Comparison of ENCODE assay signal across 22 cellular contexts in the genomic region with DNA sequence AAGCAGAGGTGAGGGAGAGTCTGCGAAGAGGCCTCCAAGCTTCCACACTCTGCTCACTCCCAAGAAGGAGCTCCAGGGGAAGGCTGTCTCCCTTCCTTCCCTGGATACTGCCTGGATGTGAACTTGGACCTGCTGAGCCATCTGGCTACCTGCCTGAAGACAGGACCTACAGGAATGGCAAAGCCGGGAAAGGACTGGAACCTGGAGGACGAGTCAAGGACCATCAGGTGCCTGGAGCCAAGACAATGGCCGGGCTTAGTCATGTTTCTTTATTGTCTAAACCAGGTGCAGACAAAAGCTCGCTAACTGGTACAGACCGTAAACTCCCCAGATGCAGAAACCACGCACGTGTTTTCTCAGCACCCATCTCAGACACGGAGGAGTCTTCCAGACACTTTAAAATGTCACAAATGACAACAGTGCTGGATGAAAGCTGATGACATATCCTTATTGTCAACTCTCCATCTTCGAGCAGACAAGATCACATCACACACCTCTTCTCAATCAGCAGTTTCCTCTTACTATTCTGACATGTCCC. TPM values are rescaled to one million over a fixed set of nuclear protein-coding genes. Genes with fewer than 3 reads are reported as not detected.
DNase-seq lines count a peak whose midpoint lies in the region; ATAC-seq and TF ChIP-seq lines count a peak whose summit lies in the region.
"Had no signal": no experiment of that assay in that cellular context is flagged by ENCODE, and none has a peak within 500 bp of the region (broad histone marks: within the 10 kb centered on the region; RNA-seq: fewer than 3 reads in every experiment).

No MANE protein-coding gene starts in this region.

- no peaks in the 10 kb centered on the region for H3K9me2 ChIP-seq in MM.1S (replicated peaks; ENCODE audit: insufficient read depth, low read length)

- peak overlapping the region; percentile 16; the same call in 1 of the 2 replicates for H3K4me2 ChIP-seq in MM.1S (ENCODE audit: low read depth, low read length)

- intact Hi-C loops in colonic mucosa (cut with DNase I) (no loop called here), left cardiac atrium (cut with DNase I) (no loop called here)

- ATAC-seq in activated naive CD4-positive, alpha-beta T cell treated with anti-CD3 and anti-CD28 coated beads, Interleukin-2, amount 50 U/mL, for 72 hours: peak; percentile 23 to 26
- ATAC-seq in left cardiac atrium: no peak
- no peak for ATAC-seq in foreskin keratinocyte
- ATAC-seq: activated naive CD8-positive, alpha-beta T cell treated with anti-CD3 and anti-CD28 coated beads, Interleukin-2, amount 50 U/mL, for 24 hours; Right ventricle myocardium inferior had no signal

- H3K4me3 ChIP-seq in MM.1S (ENCODE audit: low read length): no peak overlapping the region
- H3K4me3 ChIP-seq in colonic mucosa: no peak overlapping the region
- H3K4me3 ChIP-seq: BLaER1 had no signal

- no peaks in the 10 kb centered on the region for H3K36me3 Mint-ChIP-seq in activated naive CD4-positive, alpha-beta T cell treated with anti-CD3 and anti-CD28 coated beads, Interleukin-2, amount 50 U/mL, for 72 hours
- H3K36me3 Mint-ChIP-seq in activated naive CD4-positive, alpha-beta T cell treated with anti-CD3 and anti-CD28 coated beads, Interleukin-2, amount 10 ng/mL, durations not matched to agents 7 days and 5 days: no peaks in the 10 kb centered on the region

- H3K9ac ChIP-seq in MM.1S (ENCODE audit: low read length) (no peak overlapping the region; the same call in 1 of the 2 replicates), colonic mucosa (ENCODE audit: low read depth in 2 of 2, low read length in 2 of 2) (peak overlapping the region in 1 of 2 donors; percentile 59)
- H3K9ac ChIP-seq: BLaER1 had no signal

- H3K9me3 Mint-ChIP-seq in activated naive CD4-positive, alpha-beta T cell treated with anti-CD3 and anti-CD28 coated beads, Interleukin-2, amount 50 U/mL, for 72 hours: no peaks in the 10 kb centered on the region
- no peaks in the 10 kb centered on the region for H3K9me3 Mint-ChIP-seq in activated naive CD4-positive, alpha-beta T cell treated with anti-CD3 and anti-CD28 coated beads, Interleukin-2, amount 10 ng/mL, durations not matched to agents 7 days and 5 days
- H3K9me3 Mint-ChIP-seq: activated naive CD8-positive, alpha-beta T cell treated with anti-CD3 and anti-CD28 coated beads, Interleukin-2, amount 50 U/mL, for 24 hours; naive B cell had no signal

- H3K27ac ChIP-seq in MM.1S (ENCODE audit: low read length) (peak overlapping the region; percentile 80; the same call in 1 of the 2 replicates), colonic mucosa (peak overlapping the region; percentile 85), foreskin keratinocyte (no peak overlapping the region)
- H3K27ac ChIP-seq: BLaER1 had no signal

- no peaks in the 10 kb centered on the region for H4K20me1 ChIP-seq in MM.1S (ENCODE audit: insufficient read depth, low read length)

- peaks cover 12% of the 10 kb centered on the region for H3F3A ChIP-seq in MM.1S (ENCODE audit: insufficient read depth, low read length)

- peaks cover 23% of the 10 kb centered on the region for H3K4me1 ChIP-seq in MM.1S (ENCODE audit: low read length)
- H3K4me1 ChIP-seq in colonic mucosa: no peaks in the 10 kb centered on the region
- H3K4me1 ChIP-seq in foreskin keratinocyte: no peaks in the 10 kb centered on the region

- no peak for TF ChIP-seq CTCF in MM.1S (IDR thresholded peaks at IDR 0.05; ENCODE audit: low read length)
- no peak for TF ChIP-seq CTCF in colonic mucosa (IDR thresholded peaks at IDR 0.05)
- TF ChIP-seq CTCF in foreskin keratinocyte (conservative IDR thresholded peaks at IDR 0.05): no peak

- no peaks in the 10 kb centered on the region for H3K36me3 ChIP-seq in MM.1S (replicated peaks; ENCODE audit: insufficient read depth, low read length)
- no peaks in the 10 kb centered on the region for H3K36me3 ChIP-seq in colonic mucosa

- H2AFZ ChIP-seq in MM.1S (ENCODE audit: low read length): peak overlapping the region; percentile 27; the same call in 1 of the 2 replicates

- CTCF ChIA-PET in activated naive CD4-positive, alpha-beta T cell treated with anti-CD3 and anti-CD28 coated beads, Interleukin-2, amount 10 ng/mL, durations not matched to agents 7 days and 5 days (lab: Charles Lee): interaction anchor here (0.6 to 0.9 kb wide), 2 partner anchors 31 to 432 kb away, joined by 3 read pairs; no protein-coding TSS in a partner anchor

- DNase-seq in activated naive CD4-positive, alpha-beta T cell treated with anti-CD3 and anti-CD28 coated beads, Interleukin-2, amount 50 U/mL, for 72 hours (ENCODE audit: low spot score in 2 of 2): no peak
- DNase-seq in activated naive CD4-positive, alpha-beta T cell treated with anti-CD3 and anti-CD28 coated beads, Interleukin-2, amount 10 ng/mL, durations not matched to agents 7 days and 5 days: no peak
- DNase-seq in MM.1S (peak; percentile 25), colonic mucosa (peak; percentile 80), activated T-cell treated with anti-CD3 and anti-CD28 coated beads for 4 hours (no peak), left cardiac atrium (no peak), foreskin keratinocyte (no peak)
- DNase-seq: activated CD4-positive, alpha-beta T cell treated with anti-CD3 and anti-CD28 coated beads, Interleukin-2, amount 50 U/mL, for 4 hours; activated CD8-positive, alpha-beta memory T cell treated with anti-CD3 and anti-CD28 coated beads, Interleukin-2, amount 50 U/mL, for 48 hours; activated naive CD8-positive, alpha-beta T cell treated with anti-CD3 and anti-CD28 coated beads, Interleukin-2, amount 50 U/mL, for 24 hours; cerebellar nuclear complex; GDM1; head of caudate nucleus; IMR-90; mesenchymal stem cell; naive B cell; NCI-H1417 treated with DMSO at 0.1 percent for 48 hours; NCI-H226; NCI-H82; T-helper 9 cell had no signal

- H3K4me3 Mint-ChIP-seq in activated naive CD4-positive, alpha-beta T cell treated with anti-CD3 and anti-CD28 coated beads, Interleukin-2, amount 10 ng/mL, durations not matched to agents 7 days and 5 days: no peak overlapping the region
- H3K4me3 Mint-ChIP-seq: activated naive CD8-positive, alpha-beta T cell treated with anti-CD3 and anti-CD28 coated beads, Interleukin-2, amount 50 U/mL, for 24 hours had no signal

- no peaks in the 10 kb centered on the region for H3K79me2 ChIP-seq in MM.1S (ENCODE audit: low read length)

- H3K4me1 Mint-ChIP-seq in activated naive CD4-positive, alpha-beta T cell treated with anti-CD3 and anti-CD28 coated beads, Interleukin-2, amount 10 ng/mL, durations not matched to agents 7 days and 5 days: peaks cover 30% of the 10 kb centered on the region

- H3K27me3 ChIP-seq in MM.1S (replicated peaks; ENCODE audit: insufficient read depth, low read length) (no peaks in the 10 kb centered on the region), colonic mucosa (no peaks in the 10 kb centered on the region), foreskin keratinocyte (no peaks in the 10 kb centered on the region)
- H3K27me3 ChIP-seq: BLaER1 had no signal

- H3K9me3 ChIP-seq in MM.1S (replicated peaks; ENCODE audit: insufficient read depth, low read length) (no peaks in the 10 kb centered on the region), colonic mucosa (no peaks in the 10 kb centered on the region)
- H3K9me3 ChIP-seq: BLaER1 had no signal

- H3K27me3 Mint-ChIP-seq in activated naive CD4-positive, alpha-beta T cell treated with anti-CD3 and anti-CD28 coated beads, Interleukin-2, amount 10 ng/mL, durations not matched to agents 7 days and 5 days: no peaks in the 10 kb centered on the region
- H3K27me3 Mint-ChIP-seq: activated naive CD8-positive, alpha-beta T cell treated with anti-CD3 and anti-CD28 coated beads, Interleukin-2, amount 50 U/mL, for 24 hours; naive B cell had no signal

- H3K27ac Mint-ChIP-seq in activated naive CD4-positive, alpha-beta T cell treated with anti-CD3 and anti-CD28 coated beads, Interleukin-2, amount 50 U/mL, for 72 hours: peak overlapping the region in 1 of 2 donors; percentile 7
- no peak overlapping the region for H3K27ac Mint-ChIP-seq in activated naive CD4-positive, alpha-beta T cell treated with anti-CD3 and anti-CD28 coated beads, Interleukin-2, amount 10 ng/mL, durations not matched to agents 7 days and 5 days
- H3K27ac Mint-ChIP-seq: activated naive CD8-positive, alpha-beta T cell treated with anti-CD3 and anti-CD28 coated beads, Interleukin-2, amount 50 U/mL, for 24 hours; naive B cell had no signal

RNA-seq across cellular contexts. Expression of gene ASB13, which starts 12.1 kb away (rescaled TPM):
- total RNA-seq in activated naive CD4-positive, alpha-beta T cell treated with anti-CD3 and anti-CD28 coated beads, Interleukin-2, amount 50 U/mL, for 72 hours: 10 to 100 TPM in 1 of 2 donors, under 1 TPM in 1; 0.41 to 14.3 TPM
- total RNA-seq in colonic mucosa (10 to 100 TPM; 36.1 to 36.2 TPM), left cardiac atrium (10 to 100 TPM; 17.1 to 19.1 TPM), foreskin keratinocyte (15.6 and 16.6 TPM in 2 replicates)
- polyA plus RNA-seq in foreskin keratinocyte: 14.3 and 16.6 TPM in 2 replicates

RNA-seq across cellular contexts. Expression of gene TASOR2, which starts 30.4 kb away (rescaled TPM):
- 10 to 100 TPM; 44.9 to 54.9 TPM for total RNA-seq in activated naive CD4-positive, alpha-beta T cell treated with anti-CD3 and anti-CD28 coated beads, Interleukin-2, amount 50 U/mL, for 72 hours
- 10 to 100 TPM; 41.4 to 57.2 TPM for total RNA-seq in colonic mucosa
- total RNA-seq in left cardiac atrium: 10 to 100 TPM; 32.1 to 49.2 TPM
- total RNA-seq in foreskin keratinocyte: 52.7 and 58.4 TPM in 2 replicates
- polyA plus RNA-seq in foreskin keratinocyte: 9.7 and 10.5 TPM in 2 replicates

Comparison
In these comparisons a context has a peak if more than half of its experiments do, and no peak if none do; other contexts are left out.
1. ATAC-seq: peak in activated naive CD4-positive, alpha-beta T cell treated with anti-CD3 and anti-CD28 coated beads, Interleukin-2, amount 50 U/mL, for 72 hours (2 of 2); none in left cardiac atrium (0 of 2) and foreskin keratinocyte (single experiment).
2. DNase-seq: peak in MM.1S (single experiment) and colonic mucosa (single experiment); none in activated naive CD4-positive, alpha-beta T cell treated with anti-CD3 and anti-CD28 coated beads, Interleukin-2, amount 50 U/mL, for 72 hours (0 of 2), activated naive CD4-positive, alpha-beta T cell treated with anti-CD3 and anti-CD28 coated beads, Interleukin-2, amount 10 ng/mL, durations not matched to agents 7 days and 5 days (single experiment), activated T-cell treated with anti-CD3 and anti-CD28 coated beads for 4 hours (single experiment), left cardiac atrium (single experiment) and foreskin keratinocyte (0 of 2).